14 cellular contexts compared by ENCODE assay signal in the genomic region with DNA sequence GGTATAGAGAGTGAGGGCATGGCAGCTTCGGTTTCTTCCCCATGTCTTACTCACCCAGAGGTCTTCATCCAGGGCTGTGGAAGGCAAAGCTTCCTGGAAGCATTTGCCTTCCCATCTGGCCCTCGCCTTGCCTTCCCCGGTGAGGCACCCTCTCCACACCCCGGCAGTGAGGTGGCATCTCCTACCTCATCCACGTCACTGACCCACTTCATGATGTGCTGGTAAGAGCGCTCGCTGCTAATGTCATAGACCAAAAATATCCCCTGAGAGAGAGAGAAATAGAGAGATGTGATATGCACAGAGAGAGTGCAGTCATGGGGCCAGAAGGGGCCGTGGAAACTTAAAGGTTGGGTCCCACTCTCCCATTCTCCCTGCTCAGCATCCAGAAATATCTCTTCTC. TPM values are rescaled to one million over a fixed set of nuclear protein-coding genes. Genes with fewer than 3 reads are reported as not detected.
"Had no signal": no experiment of that assay in that cellular context is flagged by ENCODE, and none has a peak within 500 bp of the region (broad histone marks: within the 10 kb centered on the region; RNA-seq: fewer than 3 reads in every experiment).

No MANE protein-coding gene starts in this region.

- H3K27ac ChIP-seq: colonic mucosa, epithelial cell of prostate, gastroesophageal sphincter, SJCRH30 had no signal

- ATAC-seq: activated CD4-positive, CD25-positive, alpha-beta regulatory T cell treated with anti-CD3 and anti-CD28 coated beads, Interleukin-2, amount 50 U/mL, for 24 hours; gastroesophageal sphincter; natural killer cell had no signal

- H3K4me1 ChIP-seq: colonic mucosa, SJCRH30 had no signal

- H3K9me3 ChIP-seq: colonic mucosa, gastroesophageal sphincter, SJCRH30 had no signal

- H3K27ac Mint-ChIP-seq: activated naive CD8-positive, alpha-beta T cell treated with anti-CD3 and anti-CD28 coated beads for 36 hours; natural killer cell; type B pancreatic cell had no signal

- H3K27me3 Mint-ChIP-seq: activated naive CD8-positive, alpha-beta T cell treated with anti-CD3 and anti-CD28 coated beads for 36 hours; type B pancreatic cell had no signal

- H3K4me3 Mint-ChIP-seq: activated naive CD8-positive, alpha-beta T cell treated with anti-CD3 and anti-CD28 coated beads for 36 hours; natural killer cell; type B pancreatic cell had no signal

- DNase-seq: activated gamma-delta T cell treated with Interleukin-2 at 50 U/mL for 16 hours; activated naive CD8-positive, alpha-beta T cell treated with anti-CD3 and anti-CD28 coated beads for 36 hours; activated T-cell treated with anti-CD3 and anti-CD28 coated beads, Interleukin-2, amount 50 U/mL, for 48 hours; colonic mucosa; effector CD8-positive, alpha-beta T cell; natural killer cell; SJCRH30; small intestine had no signal

- H3K36me3 Mint-ChIP-seq: natural killer cell had no signal

- H3K36me3 ChIP-seq: colonic mucosa had no signal

- H3K27me3 ChIP-seq: colonic mucosa, gastroesophageal sphincter, SJCRH30 had no signal

- H3K9me3 Mint-ChIP-seq: activated naive CD8-positive, alpha-beta T cell treated with anti-CD3 and anti-CD28 coated beads for 36 hours; natural killer cell; type B pancreatic cell had no signal

- H3K4me3 ChIP-seq: colonic mucosa, gastroesophageal sphincter, SJCRH30 had no signal

RNA-seq across cellular contexts. Expression of gene GPX2, which starts 8.3 kb away (rescaled TPM):
- total RNA-seq: activated naive CD8-positive, alpha-beta T cell treated with anti-CD3 and anti-CD28 coated beads for 36 hours; natural killer cell; omental fat pad; SJCRH30; T-helper 2 cell treated with Interferon-gamma antibody and Interleukin-4, amounts not matched to agents 100 ng/mL and 5 ng/mL, for 36 hours had no signal
